In genomic region chr13:44050450-44051063, GRCh38 we compare ENCODE assay signal across 8 cellular contexts.
DNase-seq lines count a peak whose midpoint lies in the region; ATAC-seq and TF ChIP-seq lines count a peak whose summit lies in the region.

No MANE protein-coding gene starts in this region.

- H3K4me3 ChIP-seq in HCT116 (replicated peaks in 1 of 2; ENCODE audit: low read depth in 1 of 2, low read length in 2 of 2) (no peak overlapping the region), tibial artery (no peak overlapping the region)

- H4K20me1 ChIP-seq in HCT116 (ENCODE audit: insufficient read depth), result no peaks in the 10 kb centered on the region

- H2AFZ ChIP-seq in HCT116 (ENCODE audit: low read depth, low read length, poor library complexity, severe bottlenecking), result no peak overlapping the region

- TF ChIP-seq RAD21 in HCT116 (IDR thresholded peaks at IDR 0.05; ENCODE audit: low read depth), result peak; percentile 78

- intact Hi-C loops in HCT116 (cut with micrococcal nuclease) (loop anchor here (1.0 to 5.0 kb wide), 4 partner anchors 92 to 421 kb away; no protein-coding TSS in a partner anchor), tibial artery (cut with DNase I; ENCODE audit: low total_unique reads) (loop anchor here (2.0 kb wide), 1 partner anchor 384 kb away; no protein-coding TSS in a partner anchor)

- H3K27me3 ChIP-seq in HCT116 (ENCODE audit: insufficient read depth, low read length) (no peaks in the 10 kb centered on the region), tibial artery (no peaks in the 10 kb centered on the region)

- H3K27ac ChIP-seq in C4-2B (peak overlapping the region; percentile 22), HCT116 (ENCODE audit: low read depth, low read length) (no peak overlapping the region), tibial artery (peak overlapping the region; percentile 55 to 79)

- DNase-seq in HCT116 (ENCODE audit: low read depth, low spot score), result peak; percentile 32
- DNase-seq in SKM-1 (lab: John Stamatoyannopoulos, UW; ENCODE audit: unreplicated experiment), result peak; percentile 32
- DNase-seq in glomerular endothelial cell (ENCODE audit: extremely low read depth, low read depth, low spot score), result peak; percentile 23
- DNase-seq in tibial artery, result no peak
- no peak for DNase-seq in activated CD4-positive, alpha-beta T cell treated with anti-CD3 and anti-CD28 coated beads for 1 hour
- no peak for DNase-seq in activated CD4-positive, alpha-beta T cell treated with anti-CD3 and anti-CD28 coated beads, Interleukin-2, amount 50 U/mL, for 1 hour

- TF ChIP-seq CTCF in C4-2B (conservative IDR thresholded peaks at IDR 0.05) (peak; percentile 82), HCT116 (IDR thresholded peaks at IDR 0.05 in 2 of 3, conservative IDR thresholded peaks at IDR 0.05 in 1 of 3; ENCODE audit: borderline replicate concordance in 1 of 3, insufficient read depth in 1 of 3, low read depth in 2 of 3, low read length in 2 of 3) (peak; percentile 51 to 69 (median 67); a peak in 5 of 6 replicates), tibial artery (IDR thresholded peaks at IDR 0.05) (peak; percentile 65 to 79)

- H3K4me1 ChIP-seq in HCT116 (ENCODE audit: control insufficient read depth in 1 of 2, insufficient read depth in 2 of 2, low read length in 2 of 2), result no peaks in the 10 kb centered on the region
- peaks cover 0 to 40% (median 20%) of the 10 kb centered on the region in 4 donors for H3K4me1 ChIP-seq in tibial artery

- no peak overlapping the region for H3K4me2 ChIP-seq in HCT116 (ENCODE audit: low read length)

- RAD21 ChIA-PET in HCT116 (lab: Charles Lee; ENCODE audit: low non-redundant PET in 1 of 2, low total read pairs in 2 of 2, uncharacterized antibody in 2 of 2, unreplicated experiment in 2 of 2), result no interaction called here

- no peaks in the 10 kb centered on the region for H3K36me3 ChIP-seq in HCT116 (ENCODE audit: control insufficient read depth in 1 of 2, insufficient read depth in 2 of 2, low read length in 2 of 2)
- H3K36me3 ChIP-seq in tibial artery, result no peaks in the 10 kb centered on the region

- ATAC-seq in HCT116 (peak; percentile 54; the same call in 1 of the 2 replicates), GM18498 (IDR thresholded peaks at IDR 0.05; ENCODE audit: unreplicated experiment) (no peak)

- H3K9me3 ChIP-seq in HCT116 (ENCODE audit: control insufficient read depth in 1 of 2, insufficient read depth in 1 of 2, low read depth in 1 of 2, low read length in 2 of 2), result no peaks in the 10 kb centered on the region
- no peaks in the 10 kb centered on the region for H3K9me3 ChIP-seq in tibial artery

- TF ChIP-seq POLR2A in HCT116 (IDR thresholded peaks at IDR 0.05; ENCODE audit: borderline replicate concordance, extremely low read depth, insufficient read depth, insufficient read length), result no peak

- CTCF ChIA-PET in HCT116 (lab: Charles Lee), result interaction anchor here (1.0 to 1.6 kb wide), 2 partner anchors 387 kb away, joined by 5 to 9 read pairs; no protein-coding TSS in a partner anchor

- POLR2A ChIA-PET in HCT116 (lab: Charles Lee), result no interaction called here

- H3K79me2 ChIP-seq in HCT116 (ENCODE audit: insufficient read depth, low read length), result no peaks in the 10 kb centered on the region

- no peaks in the 10 kb centered on the region for H3K9me2 ChIP-seq in HCT116 (ENCODE audit: insufficient read depth)

- BruUV-seq in HCT116 (replicated peaks; lab: Mats Ljungman, UMichigan), result no TSS peak

- no peak overlapping the region for H3K9ac ChIP-seq in HCT116 (ENCODE audit: low read length)

TF ChIP-seq in HCT116, 20 proteins besides CTCF, POLR2A, EP300 and RAD21:
- TF ChIP-seq CEBPB (IDR thresholded peaks at IDR 0.05; ENCODE audit: low read depth) (0 out of 2 replicates have a peak, but pooled peaks have one; percentile 12), POLR2AphosphoS5 (IDR thresholded peaks at IDR 0.05; ENCODE audit: low read depth, low read length) (no peak)

Comparison
In these comparisons a context has a peak if more than half of its experiments do, and no peak if none do; other contexts are left out.
1. DNase-seq: peak in HCT116 (single experiment), SKM-1 (single experiment) and glomerular endothelial cell (single experiment); none in tibial artery (0 of 2), activated CD4-positive, alpha-beta T cell treated with anti-CD3 and anti-CD28 coated beads for 1 hour (single experiment) and activated CD4-positive, alpha-beta T cell treated with anti-CD3 and anti-CD28 coated beads, Interleukin-2, amount 50 U/mL, for 1 hour (single experiment).
2. Peak in every context shown above with its lines, with median percentiles within 50 percentile points of each other: CTCF ChIP-seq.